Comparison of ENCODE assay signal across 1 cellular context in the genomic region with DNA sequence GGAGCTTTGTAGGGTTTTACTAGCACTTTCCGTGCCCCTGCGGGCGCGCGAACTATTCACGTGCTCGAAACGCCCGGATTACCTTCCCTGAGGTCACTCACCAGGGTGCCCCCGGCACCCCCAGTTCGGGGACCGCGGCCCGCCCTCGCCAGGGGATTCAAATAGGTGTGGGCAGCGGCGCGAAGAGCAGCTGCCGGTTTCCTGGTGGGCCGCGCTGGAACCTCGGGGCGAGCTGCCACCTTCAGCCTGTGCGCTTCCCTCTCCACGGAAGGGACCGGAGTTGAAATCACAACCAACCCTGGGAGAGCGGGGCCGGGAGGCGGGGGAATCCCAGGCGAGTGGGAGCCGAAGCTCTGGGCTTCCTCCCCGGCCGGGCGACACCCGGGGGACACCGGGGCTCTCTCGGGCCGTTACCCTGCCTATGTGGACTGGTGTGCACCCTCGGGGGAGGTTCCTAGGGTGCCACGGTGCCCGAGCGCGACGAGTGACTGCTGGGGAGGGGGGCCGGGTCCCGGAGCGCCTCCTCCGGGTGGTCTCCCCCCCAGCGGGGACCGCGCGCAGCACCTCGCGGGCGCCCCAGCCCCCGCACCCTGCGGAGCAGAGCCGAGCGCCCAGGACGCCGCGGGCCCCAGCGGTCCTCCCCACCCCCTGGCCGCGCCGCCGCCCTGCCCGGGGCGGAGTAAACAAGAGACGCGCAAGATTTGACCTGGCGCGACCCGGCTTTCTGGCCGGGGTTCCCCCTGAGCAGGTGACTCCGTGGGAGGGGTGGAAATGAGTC.
TF ChIP-seq lines count a peak whose summit lies in the region.

No MANE protein-coding gene starts in this region.

TF ChIP-seq in HepG2, 621 proteins besides CTCF, POLR2A, EP300 and RAD21 (continued from another document and continues in another):
- TF ChIP-seq NKX3-1 (CRISPR knock-in tag; IDR thresholded peaks at IDR 0.05) (no peak), ZNF792 (CRISPR knock-in tag; IDR thresholded peaks at IDR 0.05) (no peak), ZNF451 (CRISPR knock-in tag; IDR thresholded peaks at IDR 0.05) (no peak), FOXA1 (IDR thresholded peaks at IDR 0.05) (no peak), FOXA1 (CRISPR knock-in tag; IDR thresholded peaks at IDR 0.05) (peak; percentile 89), ZNF777 (CRISPR knock-in tag; IDR thresholded peaks at IDR 0.05) (peak; percentile 88), NBN (conservative IDR thresholded peaks at IDR 0.05) (no peak), ZNF816 (CRISPR knock-in tag; IDR thresholded peaks at IDR 0.05; ENCODE audit: borderline replicate concordance) (peak; percentile 88), TAF15 (IDR thresholded peaks at IDR 0.05; ENCODE audit: low read depth, low read length, poor library complexity, severe bottlenecking) (peak; percentile 93), ATRX (CRISPR knock-in tag; IDR thresholded peaks at IDR 0.05; ENCODE audit: borderline replicate concordance) (no peak), ZNF629 (CRISPR knock-in tag; conservative IDR thresholded peaks at IDR 0.05) (peak; percentile 18; the same call in 1 of the 2 replicates), ZKSCAN8 (CRISPR knock-in tag; IDR thresholded peaks at IDR 0.05; ENCODE audit: borderline replicate concordance) (no peak), TCF7L2 (IDR thresholded peaks at IDR 0.05; ENCODE audit: low read depth, low read length) (no peak), ZNF652 (CRISPR knock-in tag; IDR thresholded peaks at IDR 0.05; ENCODE audit: borderline replicate concordance, low read depth) (no peak; the same call in 1 of the 2 replicates), RBFOX2 (IDR thresholded peaks at IDR 0.05; ENCODE audit: low read depth, low read length) (peak; percentile 73), SNAI1 (CRISPR knock-in tag; IDR thresholded peaks at IDR 0.05; ENCODE audit: borderline replicate concordance) (no peak), E2F5 (CRISPR knock-in tag; conservative IDR thresholded peaks at IDR 0.05) (0 out of 2 replicates have a peak, but pooled peaks have one; percentile 18), ZNF549 (CRISPR knock-in tag; IDR thresholded peaks at IDR 0.05) (no peak), YEATS2 (CRISPR knock-in tag; IDR thresholded peaks at IDR 0.05; ENCODE audit: borderline replicate concordance) (no peak), SYNCRIP (IDR thresholded peaks at IDR 0.05; ENCODE audit: insufficient read depth, low read depth, low read length) (no peak), ZNF142 (CRISPR knock-in tag; IDR thresholded peaks at IDR 0.05) (no peak), ZKSCAN1 (IDR thresholded peaks at IDR 0.05; ENCODE audit: low read length) (no peak), ZNF609 (CRISPR knock-in tag; IDR thresholded peaks at IDR 0.05; ENCODE audit: borderline replicate concordance) (peak; percentile 40; the same call in 1 of the 2 replicates), SCMH1 (CRISPR knock-in tag; IDR thresholded peaks at IDR 0.05; ENCODE audit: borderline replicate concordance) (no peak), NR2F2 (IDR thresholded peaks at IDR 0.05; ENCODE audit: borderline replicate concordance, low read depth) (peak; percentile 81), FOXO1 (CRISPR knock-in tag; IDR thresholded peaks at IDR 0.05) (peak; percentile 95), WIZ (CRISPR knock-in tag; IDR thresholded peaks at IDR 0.05) (no peak; the same call in 1 of the 2 replicates), ZFP41 (CRISPR knock-in tag; IDR thresholded peaks at IDR 0.05; ENCODE audit: borderline replicate concordance) (no peak), KAT2B (IDR thresholded peaks at IDR 0.05; ENCODE audit: borderline replicate concordance, low read depth, low read length) (no peak), ZNF30 (CRISPR knock-in tag; IDR thresholded peaks at IDR 0.05) (no peak), ZSCAN22 (CRISPR knock-in tag; IDR thresholded peaks at IDR 0.05) (no peak), MATR3 (CRISPR knock-in tag; IDR thresholded peaks at IDR 0.05) (no peak), ZNF10 (CRISPR knock-in tag; IDR thresholded peaks at IDR 0.05; ENCODE audit: borderline replicate concordance, low read depth) (no peak), ZNF496 (CRISPR knock-in tag; IDR thresholded peaks at IDR 0.05; ENCODE audit: insufficient replicate concordance) (no peak), ZNF232 (CRISPR knock-in tag; IDR thresholded peaks at IDR 0.05; ENCODE audit: borderline replicate concordance) (peak; percentile 55; the same call in 1 of the 2 replicates)
- TF ChIP-seq, protein P1, sequence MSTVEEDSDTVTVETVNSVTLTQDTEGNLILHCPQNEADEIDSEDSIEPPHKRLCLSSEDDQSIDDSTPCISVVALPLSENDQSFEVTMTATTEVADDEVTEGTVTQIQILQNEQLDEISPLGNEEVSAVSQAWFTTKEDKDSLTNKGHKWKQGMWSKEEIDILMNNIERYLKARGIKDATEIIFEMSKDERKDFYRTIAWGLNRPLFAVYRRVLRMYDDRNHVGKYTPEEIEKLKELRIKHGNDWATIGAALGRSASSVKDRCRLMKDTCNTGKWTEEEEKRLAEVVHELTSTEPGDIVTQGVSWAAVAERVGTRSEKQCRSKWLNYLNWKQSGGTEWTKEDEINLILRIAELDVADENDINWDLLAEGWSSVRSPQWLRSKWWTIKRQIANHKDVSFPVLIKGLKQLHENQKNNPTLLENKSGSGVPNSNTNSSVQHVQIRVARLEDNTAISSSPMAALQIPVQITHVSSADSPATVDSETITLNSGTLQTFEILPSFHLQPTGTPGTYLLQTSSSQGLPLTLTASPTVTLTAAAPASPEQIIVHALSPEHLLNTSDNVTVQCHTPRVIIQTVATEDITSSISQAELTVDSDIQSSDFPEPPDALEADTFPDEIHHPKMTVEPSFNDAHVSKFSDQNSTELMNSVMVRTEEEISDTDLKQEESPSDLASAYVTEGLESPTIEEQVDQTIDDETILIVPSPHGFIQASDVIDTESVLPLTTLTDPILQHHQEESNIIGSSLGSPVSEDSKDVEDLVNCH (CRISPR knock-in tag; IDR thresholded peaks at IDR 0.05) = 0 out of 2 replicates have a peak, but pooled peaks have one; percentile 31
- TF ChIP-seq, protein P2, sequence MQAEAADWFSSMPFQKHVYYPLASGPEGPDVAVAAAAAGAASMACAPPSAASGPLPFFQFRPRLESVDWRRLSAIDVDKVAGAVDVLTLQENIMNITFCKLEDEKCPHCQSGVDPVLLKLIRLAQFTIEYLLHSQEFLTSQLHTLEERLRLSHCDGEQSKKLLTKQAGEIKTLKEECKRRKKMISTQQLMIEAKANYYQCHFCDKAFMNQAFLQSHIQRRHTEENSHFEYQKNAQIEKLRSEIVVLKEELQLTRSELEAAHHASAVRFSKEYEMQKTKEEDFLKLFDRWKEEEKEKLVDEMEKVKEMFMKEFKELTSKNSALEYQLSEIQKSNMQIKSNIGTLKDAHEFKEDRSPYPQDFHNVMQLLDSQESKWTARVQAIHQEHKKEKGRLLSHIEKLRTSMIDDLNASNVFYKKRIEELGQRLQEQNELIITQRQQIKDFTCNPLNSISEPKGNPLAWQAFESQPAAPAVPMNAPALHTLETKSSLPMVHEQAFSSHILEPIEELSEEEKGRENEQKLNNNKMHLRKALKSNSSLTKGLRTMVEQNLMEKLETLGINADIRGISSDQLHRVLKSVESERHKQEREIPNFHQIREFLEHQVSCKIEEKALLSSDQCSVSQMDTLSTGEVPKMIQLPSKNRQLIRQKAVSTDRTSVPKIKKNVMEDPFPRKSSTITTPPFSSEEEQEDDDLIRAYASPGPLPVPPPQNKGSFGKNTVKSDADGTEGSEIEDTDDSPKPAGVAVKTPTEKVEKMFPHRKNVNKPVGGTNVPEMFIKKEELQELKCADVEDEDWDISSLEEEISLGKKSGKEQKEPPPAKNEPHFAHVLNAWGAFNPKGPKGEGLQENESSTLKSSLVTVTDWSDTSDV (CRISPR knock-in tag; IDR thresholded peaks at IDR 0.05) = no peak
- TF ChIP-seq, protein P3, sequence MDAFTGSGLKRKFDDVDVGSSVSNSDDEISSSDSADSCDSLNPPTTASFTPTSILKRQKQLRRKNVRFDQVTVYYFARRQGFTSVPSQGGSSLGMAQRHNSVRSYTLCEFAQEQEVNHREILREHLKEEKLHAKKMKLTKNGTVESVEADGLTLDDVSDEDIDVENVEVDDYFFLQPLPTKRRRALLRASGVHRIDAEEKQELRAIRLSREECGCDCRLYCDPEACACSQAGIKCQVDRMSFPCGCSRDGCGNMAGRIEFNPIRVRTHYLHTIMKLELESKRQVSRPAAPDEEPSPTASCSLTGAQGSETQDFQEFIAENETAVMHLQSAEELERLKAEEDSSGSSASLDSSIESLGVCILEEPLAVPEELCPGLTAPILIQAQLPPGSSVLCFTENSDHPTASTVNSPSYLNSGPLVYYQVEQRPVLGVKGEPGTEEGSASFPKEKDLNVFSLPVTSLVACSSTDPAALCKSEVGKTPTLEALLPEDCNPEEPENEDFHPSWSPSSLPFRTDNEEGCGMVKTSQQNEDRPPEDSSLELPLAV (CRISPR knock-in tag; conservative IDR thresholded peaks at IDR 0.05; ENCODE audit: low read depth) = no peak
- TF ChIP-seq, protein P4, sequence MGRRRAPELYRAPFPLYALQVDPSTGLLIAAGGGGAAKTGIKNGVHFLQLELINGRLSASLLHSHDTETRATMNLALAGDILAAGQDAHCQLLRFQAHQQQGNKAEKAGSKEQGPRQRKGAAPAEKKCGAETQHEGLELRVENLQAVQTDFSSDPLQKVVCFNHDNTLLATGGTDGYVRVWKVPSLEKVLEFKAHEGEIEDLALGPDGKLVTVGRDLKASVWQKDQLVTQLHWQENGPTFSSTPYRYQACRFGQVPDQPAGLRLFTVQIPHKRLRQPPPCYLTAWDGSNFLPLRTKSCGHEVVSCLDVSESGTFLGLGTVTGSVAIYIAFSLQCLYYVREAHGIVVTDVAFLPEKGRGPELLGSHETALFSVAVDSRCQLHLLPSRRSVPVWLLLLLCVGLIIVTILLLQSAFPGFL (CRISPR knock-in tag; IDR thresholded peaks at IDR 0.05) = no peak
